Comparison of ENCODE assay signal across 21 cellular contexts in the genomic region with DNA sequence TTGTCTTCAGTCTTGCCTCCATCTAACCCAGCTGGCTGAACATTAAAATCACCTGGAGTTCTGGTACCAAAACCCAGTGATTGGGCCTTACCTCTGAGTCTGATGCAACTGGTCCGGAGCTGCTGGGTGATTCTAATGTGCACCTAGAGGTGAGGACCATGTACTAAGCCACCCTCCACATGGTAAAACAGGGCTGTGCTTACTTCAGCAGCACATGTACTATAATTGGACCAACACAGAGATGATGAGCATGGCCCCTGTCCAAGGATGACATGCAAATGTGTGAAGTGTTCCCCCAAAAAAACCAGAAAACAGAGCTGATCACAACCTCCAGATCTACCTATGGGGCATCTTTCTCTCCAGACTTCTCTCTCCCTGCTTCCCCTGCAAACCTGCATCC. TPM values are rescaled to one million over a fixed set of nuclear protein-coding genes. Genes with fewer than 3 reads are reported as not detected.
DNase-seq lines count a peak whose midpoint lies in the region; ATAC-seq, FAIRE-seq and TF ChIP-seq lines count a peak whose summit lies in the region.
"Had no signal": no experiment of that assay in that cellular context is flagged by ENCODE, and none has a peak within 500 bp of the region (broad histone marks: within the 10 kb centered on the region; RNA-seq: fewer than 3 reads in every experiment).

No MANE protein-coding gene starts in this region.

- POLR2A ChIA-PET in activated CD4-positive, alpha-beta memory T cell treated with anti-CD3 and anti-CD28 coated beads, Interleukin-2, amount 10 ng/mL, durations not matched to agents 7 days and 5 days (lab: Charles Lee): interaction anchor here (2.2 to 7.2 kb wide), 2 partner anchors 14 to 36 kb away, joined by 6 to 165 read pairs; partner anchors contain the start of gene ELK4
- POLR2A ChIA-PET in naive thymus-derived CD8-positive, alpha-beta T cell (lab: Charles Lee): interaction anchor here (0.6 to 9.3 kb wide), 3 partner anchors 37 to 1716 kb away, joined by 3 to 269 read pairs (median 4); partner anchors contain the start of gene ELK4

- peaks cover 49% of the 10 kb centered on the region for H3K4me1 Mint-ChIP-seq in activated CD4-positive, alpha-beta memory T cell treated with anti-CD3 and anti-CD28 coated beads, Interleukin-2, amount 10 ng/mL, durations not matched to agents 7 days and 5 days
- peaks cover 34 to 56% (median 55%) of the 10 kb centered on the region in 4 donors for H3K4me1 Mint-ChIP-seq in naive thymus-derived CD8-positive, alpha-beta T cell

- no peaks in the 10 kb centered on the region for H3K9me3 Mint-ChIP-seq in activated CD4-positive, alpha-beta memory T cell treated with anti-CD3 and anti-CD28 coated beads, Interleukin-2, amount 10 ng/mL, durations not matched to agents 7 days and 5 days
- no peaks in the 10 kb centered on the region for H3K9me3 Mint-ChIP-seq in naive thymus-derived CD8-positive, alpha-beta T cell

- no peak for TF ChIP-seq POLR2A in GM12891 (IDR thresholded peaks at IDR 0.05; ENCODE audit: low read depth, low read length)

- FAIRE-seq in GM12891 (lab: Jason Lieb, UNC): no peak

- ATAC-seq in naive thymus-derived CD8-positive, alpha-beta T cell: no peak
- no peak for ATAC-seq in GM18498 (IDR thresholded peaks at IDR 0.05; ENCODE audit: unreplicated experiment)
- ATAC-seq in psoas muscle: no peak
- ATAC-seq: activated CD4-positive, CD25-positive, alpha-beta regulatory T cell treated with anti-CD3 and anti-CD28 coated beads, Interleukin-2, amount 50 U/mL, for 24 hours; left lung; mucosa of descending colon; PC-3; right lobe of liver had no signal

- TF ChIP-seq CTCF in psoas muscle (IDR thresholded peaks at IDR 0.05): no peak

- H3K36me3 Mint-ChIP-seq in activated CD4-positive, alpha-beta memory T cell treated with anti-CD3 and anti-CD28 coated beads, Interleukin-2, amount 10 ng/mL, durations not matched to agents 7 days and 5 days (ENCODE audit: low read depth): peaks cover 18% of the 10 kb centered on the region
- peaks cover 3 to 25% (median 14%) of the 10 kb centered on the region in 3 donors for H3K36me3 Mint-ChIP-seq in naive thymus-derived CD8-positive, alpha-beta T cell

- no peaks in the 10 kb centered on the region for H3K36me3 ChIP-seq in psoas muscle (ENCODE audit: insufficient read depth in 1 of 2, low read depth in 1 of 2)
- H3K36me3 ChIP-seq: right lobe of liver, SJSA1 had no signal

- no peaks in the 10 kb centered on the region for H3K27me3 ChIP-seq in psoas muscle (ENCODE audit: insufficient read depth in 3 of 3, low read length in 2 of 3)
- H3K27me3 ChIP-seq: left lung, right lobe of liver, SJSA1 had no signal

- WGBS in psoas muscle, 3 donors: 90 to 96% (median 95%) methylated on average over 1 of the region's 1 CpG

- H3K4me1 ChIP-seq in psoas muscle: peaks cover 8% of the 10 kb centered on the region

- CTCF ChIA-PET in activated CD4-positive, alpha-beta memory T cell treated with anti-CD3 and anti-CD28 coated beads, Interleukin-2, amount 10 ng/mL, durations not matched to agents 7 days and 5 days (lab: Charles Lee): interaction anchor here (9.3 to 9.4 kb wide), 2 partner anchors 38 to 63 kb away, joined by 257 to 366 read pairs; partner anchors contain the start of gene ELK4

- H3K4me3 Mint-ChIP-seq in activated CD4-positive, alpha-beta memory T cell treated with anti-CD3 and anti-CD28 coated beads, Interleukin-2, amount 10 ng/mL, durations not matched to agents 7 days and 5 days: no peak overlapping the region
- peak overlapping the region in 7 of 10 donors; percentile 21 to 65 (median 46) for H3K4me3 Mint-ChIP-seq in naive thymus-derived CD8-positive, alpha-beta T cell

- no peak overlapping the region for H3K27ac ChIP-seq in psoas muscle
- H3K27ac ChIP-seq: left lung, right lobe of liver, SJSA1 had no signal

- intact Hi-C loops in psoas muscle (cut with DNase I): loop anchor here (5.0 to 10.0 kb wide), 2 partner anchors 37 to 380 kb away; partner anchors contain the start of gene ELK4 (in 2 of the 2)

- peak; percentile 39 for DNase-seq in activated effector memory CD4-positive, alpha-beta T cell treated with anti-CD3 and anti-CD28 coated beads, Interleukin-2, amount 50 U/mL, for 16 hours
- no peak for DNase-seq in activated effector memory CD4-positive, alpha-beta T cell treated with Interleukin-2 at 50 U/mL for 16 hours
- no peak for DNase-seq in GM12891 (ENCODE audit: insufficient read length, low spot score)
- peak; percentile 6 for DNase-seq in activated CD4-positive, alpha-beta memory T cell treated with anti-CD3 and anti-CD28 coated beads, Interleukin-2, amount 10 ng/mL, durations not matched to agents 7 days and 5 days
- peak in 1 of 10 donors; percentile 16 for DNase-seq in naive thymus-derived CD8-positive, alpha-beta T cell
- no peak for DNase-seq in HK-2 (ENCODE audit: unreplicated experiment)
- no peak for DNase-seq in psoas muscle
- DNase-seq: amygdala; effector CD8-positive, alpha-beta T cell; glutamatergic neuron; Kasumi-1; left lung; mucosa of descending colon; NCI-H1417 treated with DMSO at 0.1 percent for 48 hours; NCI-H526 treated with DMSO at 0.1 percent for 48 hours; occipital lobe; PC-3; right lobe of liver had no signal

- no peaks in the 10 kb centered on the region for H3K9me3 ChIP-seq in psoas muscle
- H3K9me3 ChIP-seq: left lung, mucosa of descending colon, right lobe of liver, SJSA1 had no signal

- no peak overlapping the region for H3K27ac Mint-ChIP-seq in activated CD4-positive, alpha-beta memory T cell treated with anti-CD3 and anti-CD28 coated beads, Interleukin-2, amount 10 ng/mL, durations not matched to agents 7 days and 5 days
- peak overlapping the region; percentile 92 to 98 (median 95) for H3K27ac Mint-ChIP-seq in naive thymus-derived CD8-positive, alpha-beta T cell

- no peak overlapping the region for H3K4me3 ChIP-seq in psoas muscle
- H3K4me3 ChIP-seq: left lung, mucosa of descending colon, right lobe of liver, SJSA1 had no signal

- no peaks in the 10 kb centered on the region for H3K27me3 Mint-ChIP-seq in activated CD4-positive, alpha-beta memory T cell treated with anti-CD3 and anti-CD28 coated beads, Interleukin-2, amount 10 ng/mL, durations not matched to agents 7 days and 5 days
- no peaks in the 10 kb centered on the region for H3K27me3 Mint-ChIP-seq in naive thymus-derived CD8-positive, alpha-beta T cell

TF ChIP-seq in GM12891, 5 proteins besides CTCF, POLR2A, EP300 and RAD21:
- TF ChIP-seq TAF1 (IDR thresholded peaks at IDR 0.05; ENCODE audit: low read depth, low read length) (no peak), SPI1 (IDR thresholded peaks at IDR 0.05; ENCODE audit: low read depth, low read length) (no peak), POU2F2 (IDR thresholded peaks at IDR 0.05; ENCODE audit: low read depth, low read length) (0 out of 2 replicates have a peak, but pooled peaks have one; percentile 40), PAX5 (IDR thresholded peaks at IDR 0.05; ENCODE audit: insufficient read depth, low read length, severe bottlenecking) (no peak)

RNA-seq across cellular contexts. Expression of gene ELK4, which starts 37.0 kb away (rescaled TPM):
- polyA plus RNA-seq in GM12891 (2012; ENCODE audit: low read depth, missing spikeins): 5.5 TPM
- total RNA-seq in activated CD4-positive, alpha-beta memory T cell treated with anti-CD3 and anti-CD28 coated beads, Interleukin-2, amount 10 ng/mL, durations not matched to agents 7 days and 5 days: 10 to 100 TPM; 80.6 to 83.0 TPM
- total RNA-seq in naive thymus-derived CD8-positive, alpha-beta T cell: 100 to 1,000 TPM; 194 to 204 TPM
- polyA plus RNA-seq in naive thymus-derived CD8-positive, alpha-beta T cell: 1 to 10 TPM; 4.5 to 8.3 (median 5.8) TPM
- total RNA-seq in psoas muscle: 10 to 100 TPM; 34.4 to 67.8 (median 43.7) TPM
- polyA plus RNA-seq in psoas muscle: 10 to 100 TPM in 2 of 3 donors, 1 to 10 TPM in 1; 5.5 to 18.6 (median 11.2) TPM

Comparison
In these comparisons a context has a peak if more than half of its experiments do, and no peak if none do; other contexts are left out.
1. DNase-seq: peak in activated effector memory CD4-positive, alpha-beta T cell treated with anti-CD3 and anti-CD28 coated beads, Interleukin-2, amount 50 U/mL, for 16 hours (single experiment) and activated CD4-positive, alpha-beta memory T cell treated with anti-CD3 and anti-CD28 coated beads, Interleukin-2, amount 10 ng/mL, durations not matched to agents 7 days and 5 days (single experiment); none in activated effector memory CD4-positive, alpha-beta T cell treated with Interleukin-2 at 50 U/mL for 16 hours (single experiment), GM12891 (single experiment), HK-2 (single experiment) and psoas muscle (0 of 2).